In genomic region chr3:127791221-127791913, GRCh38 we compare ENCODE assay signal across 8 cellular contexts. TPM values are rescaled to one million over a fixed set of nuclear protein-coding genes. Genes with fewer than 3 reads are reported as not detected.
DNase-seq lines count a peak whose midpoint lies in the region; ATAC-seq, FAIRE-seq and TF ChIP-seq lines count a peak whose summit lies in the region.

No MANE protein-coding gene starts in this region.

- POLR2A ChIA-PET in BJ (lab: Charles Lee), result interaction anchor here (0.7 kb wide), 1 partner anchor 633 kb away, joined by 3 read pairs; no protein-coding TSS in a partner anchor
- POLR2A ChIA-PET in MCF 10A (lab: Yijun Ruan, JAX), result interaction anchor here (0.6 to 1.5 kb wide), 5 partner anchors 12 to 867 kb away, joined by 3 read pairs; no protein-coding TSS in a partner anchor

- no peaks in the 10 kb centered on the region for H3K9me3 ChIP-seq in mucosa of rectum (ENCODE audit: control insufficient read depth in 2 of 2, low read length in 2 of 2)

- no peak overlapping the region for H3K4me3 Mint-ChIP-seq in MCF 10A (ENCODE audit: unreplicated experiment)

- peak; percentile 74 for ATAC-seq in HG02885 (IDR thresholded peaks at IDR 0.05; ENCODE audit: poor library complexity, unreplicated experiment)

- H3K4me1 Mint-ChIP-seq in MCF 10A (ENCODE audit: insufficient read depth, unreplicated experiment), result peaks cover 30% of the 10 kb centered on the region

- peak; percentile 84 for FAIRE-seq in GM18507 (lab: Jason Lieb, UNC)

- no peaks in the 10 kb centered on the region for H3K27me3 Mint-ChIP-seq in MCF 10A (ENCODE audit: insufficient read depth, unreplicated experiment)

- TF ChIP-seq CTCF in BJ (IDR thresholded peaks at IDR 0.05; ENCODE audit: insufficient read depth, low read depth, low read length), result peak; percentile 33
- no peak for TF ChIP-seq CTCF in MCF 10A (IDR thresholded peaks at IDR 0.05; ENCODE audit: unreplicated experiment)

- H3K27ac ChIP-seq in mucosa of rectum (ENCODE audit: low read depth in 2 of 2, low read length in 2 of 2), result peak overlapping the region; percentile 61 to 69

- H3K36me3 ChIP-seq in BJ (ENCODE audit: control insufficient read depth, insufficient read depth, low read length) (peaks cover 1% of the 10 kb centered on the region; the same call in 1 of the 2 replicates), mucosa of rectum (ENCODE audit: control insufficient read depth in 2 of 2, insufficient read depth in 2 of 2, low read length in 2 of 2) (peaks cover 5 to 16% of the 10 kb centered on the region in 2 donors)

- no peaks in the 10 kb centered on the region for H3K27me3 ChIP-seq in BJ (ENCODE audit: control insufficient read depth, insufficient read depth, low read length)
- no peaks in the 10 kb centered on the region for H3K27me3 ChIP-seq in mucosa of rectum (ENCODE audit: control insufficient read depth in 2 of 2, insufficient read depth in 2 of 2, low read length in 2 of 2)

- CTCF ChIA-PET in BJ (lab: Yijun Ruan, JAX), result interaction anchor here (0.9 to 1.4 kb wide), 7 partner anchors 8 to 95 kb away, joined by 3 to 6 read pairs (median 4); no protein-coding TSS in a partner anchor
- CTCF ChIA-PET in MCF 10A (lab: Yijun Ruan, JAX), result interaction anchor here (0.7 to 1.6 kb wide), 5 partner anchors 17 to 817 kb away, joined by 3 to 4 read pairs (median 3); no protein-coding TSS in a partner anchor

- BruUV-seq in MCF 10A (replicated peaks; lab: Mats Ljungman, UMichigan), result no TSS peak

- no peaks in the 10 kb centered on the region for H3K9me3 Mint-ChIP-seq in MCF 10A (ENCODE audit: unreplicated experiment)

- intact Hi-C loops in MCF 10A (cut with micrococcal nuclease), result no loop called here

- peak overlapping the region; percentile 55 for H3K27ac Mint-ChIP-seq in MCF 10A (ENCODE audit: low read depth, unreplicated experiment)

- DNase-seq in BJ (ENCODE audit: low read depth), result peak; percentile 59
- peak; percentile 48 for DNase-seq in GM18507 (ENCODE audit: extremely low spot score, insufficient read length, low read depth)
- peak; percentile 66 to 75 for DNase-seq in NCI-H526 (lab: John Stamatoyannopoulos, UW)
- DNase-seq in MCF 10A (ENCODE audit: unreplicated experiment), result peak; percentile 63
- DNase-seq in hypothalamus (lab: John Stamatoyannopoulos, UW), result no peak
- no peak for DNase-seq in NCI-H1930 (lab: John Stamatoyannopoulos, UW)

- no peak overlapping the region for H3K4me3 ChIP-seq in BJ (ENCODE audit: low read depth, low read length)
- no peak overlapping the region for H3K4me3 ChIP-seq in mucosa of rectum (ENCODE audit: low read length in 2 of 2)

- H3K9ac ChIP-seq in mucosa of rectum (ENCODE audit: low read depth in 1 of 2, low read length in 2 of 2), result peak overlapping the region in 1 of 2 donors; percentile 32

- no peaks in the 10 kb centered on the region for H3K36me3 Mint-ChIP-seq in MCF 10A (ENCODE audit: insufficient read depth, unreplicated experiment)

- peaks cover 21% of the 10 kb centered on the region in 2 donors for H3K4me1 ChIP-seq in mucosa of rectum (ENCODE audit: control insufficient read depth in 2 of 2, insufficient read depth in 2 of 2, low read length in 2 of 2)

RNA-seq across cellular contexts. Expression of gene MGLL, which starts 30.9 kb away (rescaled TPM):
- 67.1 and 108 TPM in 2 replicates for polyA plus RNA-seq in BJ (2011; rRNA removed)
- 55.3 and 70.4 TPM in 2 replicates for polyA minus RNA-seq in BJ (2011; rRNA and poly(A)+ RNA removed)
- total RNA-seq in MCF 10A (2022), result 12.6 and 25.3 TPM in 2 replicates

Comparison
In these comparisons a context has a peak if more than half of its experiments do, and no peak if none do; other contexts are left out.
1. DNase-seq: peak in BJ (single experiment), GM18507 (single experiment), NCI-H526 (2 of 2) and MCF 10A (single experiment); none in hypothalamus (0 of 51) and NCI-H1930 (0 of 2).